Comparison of ENCODE assay signal across 13 cellular contexts in genomic region chr10:14379556-14380330, GRCh38.
"Had no signal": no experiment of that assay in that cellular context is flagged by ENCODE, and none has a peak within 500 bp of the region (broad histone marks: within the 10 kb centered on the region; RNA-seq: fewer than 3 reads in every experiment).

No MANE protein-coding gene starts in this region.

- H3K4me3 Mint-ChIP-seq: activated naive CD8-positive, alpha-beta T cell treated with anti-CD3 and anti-CD28 coated beads for 36 hours; activated T-helper 1 cell treated with anti-CD3 and anti-CD28 coated beads, Interleukin-12 subunit alpha, Interleukin-12 subunit beta, Interleukin-2, Interleukin-4 antibody, amounts not matched to agents 30 ng/mL and 10 ng/mL and 1 ng/mL, durations not matched to agents 14 hours and 24 hours and 36 hours; endodermal cell; nephron; stimulated activated memory B cell treated with anti-CD40 and anti-IgM and Interleukin-4, amounts not matched to agents 10 μg/mL and 1 μg/mL and 100 μg/mL, for 72 hours had no signal

- H3K27me3 ChIP-seq: gastroesophageal sphincter, sigmoid colon, uterus had no signal

- H3K36me3 Mint-ChIP-seq: stimulated activated memory B cell treated with anti-CD40 and anti-IgM and Interleukin-4, amounts not matched to agents 10 μg/mL and 1 μg/mL and 100 μg/mL, for 72 hours had no signal

- DNase-seq: activated CD4-positive, CD25-positive, alpha-beta regulatory T cell treated with anti-CD3 and anti-CD28 coated beads, Interleukin-2, amount 50 U/mL, for 72 hours; activated naive CD8-positive, alpha-beta T cell treated with anti-CD3 and anti-CD28 coated beads for 36 hours; endodermal cell; sigmoid colon; stimulated activated CD4-positive, alpha-beta T cell treated with anti-CD3 and anti-CD28 coated beads, Interleukin-2, amount 100 ng/mL, for 48 hours; tibial artery; uterus had no signal

- ATAC-seq: gastroesophageal sphincter; left lobe of liver; stimulated activated memory B cell treated with anti-CD40 and anti-IgM and Interleukin-4, amounts not matched to agents 10 μg/mL and 1 μg/mL and 100 μg/mL, for 72 hours had no signal

- H3K9me3 Mint-ChIP-seq: activated naive CD8-positive, alpha-beta T cell treated with anti-CD3 and anti-CD28 coated beads for 36 hours; activated T-helper 1 cell treated with anti-CD3 and anti-CD28 coated beads, Interleukin-12 subunit alpha, Interleukin-12 subunit beta, Interleukin-2, Interleukin-4 antibody, amounts not matched to agents 30 ng/mL and 10 ng/mL and 1 ng/mL, durations not matched to agents 14 hours and 24 hours and 36 hours; endodermal cell; nephron; stimulated activated memory B cell treated with anti-CD40 and anti-IgM and Interleukin-4, amounts not matched to agents 10 μg/mL and 1 μg/mL and 100 μg/mL, for 72 hours had no signal

- H3K4me1 ChIP-seq: breast epithelium, gastroesophageal sphincter, sigmoid colon, tibial artery, uterus had no signal

- H3K36me3 ChIP-seq: breast epithelium, gastroesophageal sphincter, sigmoid colon, tibial artery, uterus had no signal

- H3K27ac Mint-ChIP-seq: activated naive CD8-positive, alpha-beta T cell treated with anti-CD3 and anti-CD28 coated beads for 36 hours; activated T-helper 1 cell treated with anti-CD3 and anti-CD28 coated beads, Interleukin-12 subunit alpha, Interleukin-12 subunit beta, Interleukin-2, Interleukin-4 antibody, amounts not matched to agents 30 ng/mL and 10 ng/mL and 1 ng/mL, durations not matched to agents 14 hours and 24 hours and 36 hours; endodermal cell; nephron; stimulated activated memory B cell treated with anti-CD40 and anti-IgM and Interleukin-4, amounts not matched to agents 10 μg/mL and 1 μg/mL and 100 μg/mL, for 72 hours had no signal

- H3K4me3 ChIP-seq: breast epithelium, gastroesophageal sphincter, sigmoid colon, tibial artery, uterus had no signal

- H3K9me3 ChIP-seq: breast epithelium, gastroesophageal sphincter, sigmoid colon, tibial artery, uterus had no signal

- H3K27ac ChIP-seq: breast epithelium, gastroesophageal sphincter, sigmoid colon, tibial artery, uterus had no signal
